8 cellular contexts compared by ENCODE assay signal in the genomic region with DNA sequence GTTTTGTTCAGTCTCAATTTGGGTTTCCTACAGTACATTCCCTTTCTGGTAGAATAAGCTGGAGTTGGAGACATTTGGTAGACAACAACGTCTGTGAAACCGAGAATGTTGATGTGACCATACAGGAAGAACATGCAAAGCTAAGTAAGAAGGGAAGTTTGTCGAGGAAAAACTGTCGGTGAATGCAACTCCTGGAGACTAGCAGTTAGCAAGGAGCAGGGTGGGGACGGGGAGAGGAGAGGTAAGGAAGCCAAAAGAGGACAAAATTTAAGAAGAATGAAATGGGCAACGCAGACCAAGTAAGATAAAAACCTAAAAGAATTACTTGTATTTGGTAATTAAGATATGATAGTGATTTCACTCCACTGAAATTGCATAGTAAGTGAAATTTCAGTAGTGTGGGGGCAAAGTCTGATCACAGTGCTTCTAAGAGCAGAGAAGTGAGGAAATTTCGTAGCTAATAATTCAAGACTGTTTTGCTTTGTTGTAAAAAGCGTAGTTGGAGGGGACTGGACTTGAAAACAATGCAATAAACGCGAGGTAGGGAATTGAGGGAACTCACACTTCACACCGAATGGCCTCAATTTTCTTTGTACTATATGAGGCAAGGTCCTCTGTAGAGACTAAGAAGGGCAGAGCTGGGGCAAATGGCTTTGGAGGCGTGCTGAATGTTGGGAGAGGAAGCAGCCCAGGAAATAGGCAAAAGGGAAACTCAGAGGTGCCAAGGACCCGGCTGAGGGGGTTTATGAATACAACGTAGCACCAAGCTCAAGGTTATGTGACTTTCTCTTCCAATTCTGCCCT. TPM values are rescaled to one million over a fixed set of nuclear protein-coding genes. Genes with fewer than 3 reads are reported as not detected.
DNase-seq lines count a peak whose midpoint lies in the region; TF ChIP-seq lines count a peak whose summit lies in the region.

No MANE protein-coding gene starts in this region.

- no peak for TF ChIP-seq POLR2A in Peyer's patch (IDR thresholded peaks at IDR 0.05)

- H3K9me3 ChIP-seq in CD8-positive, alpha-beta memory T cell (ENCODE audit: low read length), result no peaks in the 10 kb centered on the region
- no peaks in the 10 kb centered on the region for H3K9me3 ChIP-seq in Peyer's patch
- no peaks in the 10 kb centered on the region for H3K9me3 ChIP-seq in left ventricle myocardium inferior (replicated peaks)
- no peaks in the 10 kb centered on the region for H3K9me3 ChIP-seq in parathyroid adenoma (ENCODE audit: control insufficient read depth, low read length)
- no peaks in the 10 kb centered on the region for H3K9me3 ChIP-seq in SJCRH30 (replicated peaks)

- no peak for DNase-seq in CD8-positive, alpha-beta memory T cell
- DNase-seq in Peyer's patch, result no peak
- no peak for DNase-seq in left ventricle myocardium inferior
- DNase-seq in SHP77 (lab: John Stamatoyannopoulos, UW), result no peak
- no peak for DNase-seq in NCI-H345 treated with DMSO at 0.1 percent for 48 hours (lab: John Stamatoyannopoulos, UW; ENCODE audit: unreplicated experiment)
- DNase-seq in stimulated activated CD4-positive, alpha-beta T cell treated with anti-CD3 and anti-CD28 coated beads, Interleukin-12 subunit alpha, Interleukin-12 subunit beta, amount 100 ng/mL, for 4 hours, result no peak
- no peak for DNase-seq in SJCRH30

- no peaks in the 10 kb centered on the region for H3K79me2 ChIP-seq in parathyroid adenoma

- H3K4me3 ChIP-seq in CD8-positive, alpha-beta memory T cell (ENCODE audit: low read length), result peak overlapping the region; percentile 47
- H3K4me3 ChIP-seq in Peyer's patch (peak overlapping the region in 3 of 4 donors; percentile 65 to 85 (median 81)), left ventricle myocardium inferior (peak overlapping the region; percentile 92), parathyroid adenoma (ENCODE audit: low read depth, low read length) (peak overlapping the region; percentile 42), SJCRH30 (no peak overlapping the region)

- peaks cover 24 to 34% (median 28%) of the 10 kb centered on the region in 3 donors for H3K4me1 Mint-ChIP-seq in CD8-positive, alpha-beta memory T cell

- CTCF ChIA-PET in CD8-positive, alpha-beta memory T cell (lab: Charles Lee), result interaction anchor here (1.2 kb wide), 1 partner anchor 67 kb away, joined by 3 read pairs; the partner anchor contains the start of gene FUBP1

- no peaks in the 10 kb centered on the region for H3K36me3 ChIP-seq in CD8-positive, alpha-beta memory T cell (ENCODE audit: insufficient read depth, low read length)
- H3K36me3 ChIP-seq in Peyer's patch, result no peaks in the 10 kb centered on the region
- no peaks in the 10 kb centered on the region for H3K36me3 ChIP-seq in left ventricle myocardium inferior
- H3K36me3 ChIP-seq in parathyroid adenoma (ENCODE audit: control insufficient read depth, insufficient read depth, low read length), result no peaks in the 10 kb centered on the region
- no peaks in the 10 kb centered on the region for H3K36me3 ChIP-seq in SJCRH30

- H3K27me3 ChIP-seq in CD8-positive, alpha-beta memory T cell (ENCODE audit: insufficient read depth, low read length, poor library complexity, severe bottlenecking), result peaks cover 18% of the 10 kb centered on the region
- H3K27me3 ChIP-seq in Peyer's patch (no peaks in the 10 kb centered on the region), left ventricle myocardium inferior (ENCODE audit: low read depth) (no peaks in the 10 kb centered on the region), parathyroid adenoma (ENCODE audit: control insufficient read depth, insufficient read depth, low read length) (no peaks in the 10 kb centered on the region), SJCRH30 (no peaks in the 10 kb centered on the region)

- peak overlapping the region; percentile 79 for H2AFZ ChIP-seq in parathyroid adenoma

- peaks cover 0 to 3% (median 0%) of the 10 kb centered on the region in 3 donors for H3K36me3 Mint-ChIP-seq in CD8-positive, alpha-beta memory T cell

- H3K27me3 Mint-ChIP-seq in CD8-positive, alpha-beta memory T cell, result peaks cover 23 to 41% of the 10 kb centered on the region in 2 donors

- no peak overlapping the region for H3K9ac ChIP-seq in parathyroid adenoma

- H3K4me3 Mint-ChIP-seq in CD8-positive, alpha-beta memory T cell, result peak overlapping the region; percentile 64 to 86 (median 79)

- no peak overlapping the region for H3K4me2 ChIP-seq in parathyroid adenoma (ENCODE audit: low read length)

- peaks cover 7% of the 10 kb centered on the region for H3K4me1 ChIP-seq in CD8-positive, alpha-beta memory T cell (ENCODE audit: insufficient read depth, low read length)
- peaks cover 0 to 5% (median 0%) of the 10 kb centered on the region in 4 donors for H3K4me1 ChIP-seq in Peyer's patch
- peaks cover 47% of the 10 kb centered on the region for H3K4me1 ChIP-seq in left ventricle myocardium inferior
- no peaks in the 10 kb centered on the region for H3K4me1 ChIP-seq in parathyroid adenoma
- H3K4me1 ChIP-seq in SJCRH30, result no peaks in the 10 kb centered on the region

- no peak for TF ChIP-seq CTCF in Peyer's patch (IDR thresholded peaks at IDR 0.05)
- TF ChIP-seq CTCF in left ventricle myocardium inferior (IDR thresholded peaks at IDR 0.05; ENCODE audit: borderline replicate concordance), result no peak
- TF ChIP-seq CTCF in parathyroid adenoma (IDR thresholded peaks at IDR 0.05), result no peak

- POLR2A ChIA-PET in CD8-positive, alpha-beta memory T cell (lab: Charles Lee), result no interaction called here

- intact Hi-C loops in left ventricle myocardium inferior (cut with micrococcal nuclease), result no loop called here

- H3K9me3 Mint-ChIP-seq in CD8-positive, alpha-beta memory T cell, result no peaks in the 10 kb centered on the region

- peak overlapping the region in 2 of 8 donors; percentile 11 to 83 for H3K27ac Mint-ChIP-seq in CD8-positive, alpha-beta memory T cell

- H3K27ac ChIP-seq in CD8-positive, alpha-beta memory T cell (ENCODE audit: low read depth, low read length), result no peak overlapping the region
- H3K27ac ChIP-seq in Peyer's patch, result peak overlapping the region in 3 of 4 donors; percentile 77 to 92 (median 88)
- H3K27ac ChIP-seq in left ventricle myocardium inferior (replicated peaks), result peak overlapping the region; percentile 80
- H3K27ac ChIP-seq in parathyroid adenoma, result no peak overlapping the region
- no peak overlapping the region for H3K27ac ChIP-seq in SJCRH30

RNA-seq across cellular contexts. Expression of gene GIPC2, which starts 0.8 kb away (rescaled TPM):
- under 1 TPM; 0.24 to 0.35 TPM for total RNA-seq in CD8-positive, alpha-beta memory T cell
- 0.40 TPM for polyA plus RNA-seq in CD8-positive, alpha-beta memory T cell
- total RNA-seq in Peyer's patch (100 to 1,000 TPM in 1 of 4 donors, 10 to 100 TPM in 3; 21.5 to 103 (median 52.2) TPM), left ventricle myocardium inferior (2.5 TPM)
- total RNA-seq in SJCRH30 (2014; rRNA removed; shearing (Covaris generic)), result not detected in 2 replicates

RNA-seq across cellular contexts. Expression of gene DNAJB4, which starts 40.3 kb away (rescaled TPM):
- total RNA-seq in CD8-positive, alpha-beta memory T cell, result 10 to 100 TPM in 1 of 2 experiments, 1 to 10 TPM in 1; 8.1 to 10.6 TPM
- 5.3 TPM for polyA plus RNA-seq in CD8-positive, alpha-beta memory T cell
- total RNA-seq in Peyer's patch (10 to 100 TPM in 3 of 4 donors, 1 to 10 TPM in 1; 8.8 to 38.0 (median 13.4) TPM), left ventricle myocardium inferior (118 TPM)
- total RNA-seq in SJCRH30 (2014; rRNA removed; shearing (Covaris generic)), result 30.6 and 35.0 TPM in 2 replicates

Comparison
In these comparisons a context has a peak if more than half of its experiments do, and no peak if none do; other contexts are left out.
1. H3K27ac ChIP-seq: peak in Peyer's patch (3 of 4) and left ventricle myocardium inferior (single experiment); none in CD8-positive, alpha-beta memory T cell (single experiment), parathyroid adenoma (single experiment) and SJCRH30 (single experiment).